In the genomic region with DNA sequence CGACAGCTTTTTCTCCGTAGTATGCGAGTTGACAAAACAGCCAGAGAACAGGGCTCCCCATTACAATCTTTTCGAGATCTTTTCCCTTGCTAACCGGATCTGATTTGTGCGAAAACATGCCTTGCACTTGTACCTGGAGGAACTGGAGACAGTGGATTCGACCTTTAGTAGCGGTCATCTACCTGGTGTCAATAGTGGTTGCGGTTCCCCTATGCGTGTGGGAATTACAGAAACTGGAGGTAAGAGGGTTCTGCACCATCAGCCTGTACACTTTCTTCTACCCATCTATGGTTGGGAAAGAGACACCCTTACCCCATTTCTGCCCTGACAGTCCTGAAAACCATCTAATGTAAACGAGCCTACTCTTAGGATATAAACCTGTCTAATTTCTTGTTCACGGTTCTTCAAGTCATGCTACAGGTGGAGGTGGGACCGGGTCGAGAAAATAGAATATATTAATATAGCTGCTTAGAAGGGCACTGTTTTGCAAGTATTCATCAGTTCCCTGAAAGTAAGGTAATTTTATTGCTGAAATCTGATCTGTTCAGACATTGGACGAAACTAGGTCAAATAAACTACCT, we compare ENCODE assay signal across 8 cellular contexts. TPM values are rescaled to one million over a fixed set of nuclear protein-coding genes. Genes with fewer than 3 reads are reported as not detected.
DNase-seq lines count a peak whose midpoint lies in the region; ATAC-seq and TF ChIP-seq lines count a peak whose summit lies in the region.

No MANE protein-coding gene starts in this region.

- no peak for DNase-seq in AG09309 (ENCODE audit: low read depth)
- DNase-seq in breast epithelium (ENCODE audit: low spot score in 2 of 2): no peak
- DNase-seq in erythroblast (lab: John Stamatoyannopoulos, UW): no peak
- DNase-seq in stimulated activated naive CD4-positive, alpha-beta T cell treated with Interleukin-2 at 50 U/mL for 16 hours (lab: John Stamatoyannopoulos, UW): no peak
- no peak for DNase-seq in NCI-H510A (lab: John Stamatoyannopoulos, UW)

- peak overlapping the region; percentile 86 to 91 for H3K27ac ChIP-seq in breast epithelium
- no peak overlapping the region for H3K27ac ChIP-seq in mesodermal cell (ENCODE audit: low read depth, low read length, severe bottlenecking)

- WGBS in mesodermal cell (ENCODE audit: insufficient coverage in 2 of 2), 2 experiments: 0% methylated on average over 8 of the region's 15 CpGs

- no peaks in the 10 kb centered on the region for H3K9me3 ChIP-seq in breast epithelium
- no peaks in the 10 kb centered on the region for H3K9me3 ChIP-seq in mesodermal cell (ENCODE audit: control insufficient read depth, low read length)

- no peak for TF ChIP-seq CTCF in AG09309 (IDR thresholded peaks at IDR 0.05; ENCODE audit: control insufficient read depth, insufficient read depth, low read depth, low read length, missing control alignments)
- no peak for TF ChIP-seq CTCF in breast epithelium (IDR thresholded peaks at IDR 0.05)

- TF ChIP-seq POLR2A in breast epithelium (IDR thresholded peaks at IDR 0.05) (no peak), erythroblast (IDR thresholded peaks at IDR 0.05; ENCODE audit: low read length) (no peak)

- H3K27me3 ChIP-seq in breast epithelium: no peaks in the 10 kb centered on the region

- H3K4me3 ChIP-seq in AG09309 (ENCODE audit: control insufficient read depth, low read depth, low read length): peak overlapping the region; percentile 83
- H3K4me3 ChIP-seq in breast epithelium: peak overlapping the region; percentile 63 to 92 (median 87)
- peak overlapping the region; percentile 73 for H3K4me3 ChIP-seq in mesodermal cell (ENCODE audit: extremely low read depth, insufficient read depth, low read length, poor library complexity, severe bottlenecking)

- ATAC-seq in GM19397 (IDR thresholded peaks at IDR 0.05; ENCODE audit: unreplicated experiment) (peak; percentile 3), HG03469 (IDR thresholded peaks at IDR 0.05; ENCODE audit: unreplicated experiment) (peak; percentile 2)

- H3K36me3 ChIP-seq in breast epithelium: no peaks in the 10 kb centered on the region
- H3K36me3 ChIP-seq in mesodermal cell (ENCODE audit: control insufficient read depth, insufficient read depth, low read length): peaks cover 17% of the 10 kb centered on the region

- H3K4me1 ChIP-seq in breast epithelium: peaks cover 0 to 17% of the 10 kb centered on the region in 2 donors
- peaks cover 4% of the 10 kb centered on the region for H3K4me1 ChIP-seq in mesodermal cell (ENCODE audit: control insufficient read depth, insufficient read depth, low read length, poor library complexity, severe bottlenecking)

- intact Hi-C loops in breast epithelium (cut with DNase I; ENCODE audit: low total_unique reads): no loop called here

RNA-seq across cellular contexts. Expression of a gene that starts 0.7 kb away (rescaled TPM):
- total RNA-seq in breast epithelium: 10 to 100 TPM; 21.0 to 32.2 (median 26.9) TPM
- 19.4 TPM for polyA plus RNA-seq in mesodermal cell (2013, experiment 1 of 2)
- polyA plus RNA-seq in mesodermal cell (2013, experiment 2 of 2): 19.6 TPM
